ENCODE assay signal across 21 cellular contexts in genomic region chr22:47805394-47805935, GRCh38.
A peak's percentile ranks its signal among the peaks of the same experiment; 100 is the strongest.
DNase-seq lines count a peak whose midpoint lies in the region; ATAC-seq and TF ChIP-seq lines count a peak whose summit lies in the region.
"Had no signal": no experiment of that assay in that cellular context is flagged by ENCODE, and none has a peak within 500 bp of the region (broad histone marks: within the 10 kb centered on the region; RNA-seq: fewer than 3 reads in every experiment).

No MANE protein-coding gene starts in this region.

- no peak overlapping the region for H2BK12ac ChIP-seq in trophoblast cell (ENCODE audit: low read length)

- no peak overlapping the region for H2AFZ ChIP-seq in trophoblast cell (ENCODE audit: insufficient read depth, low read length, poor library complexity)
- H2AFZ ChIP-seq: GM23338 had no signal

- no peak overlapping the region for H4K8ac ChIP-seq in trophoblast cell (ENCODE audit: low read depth, low read length)

- H3K18ac ChIP-seq in trophoblast cell (ENCODE audit: low read length): no peak overlapping the region

- H4K12ac ChIP-seq in trophoblast cell (ENCODE audit: low read depth, low read length): no peak overlapping the region

- intact Hi-C loops in cardiac septum (cut with DNase I) (no loop called here), left cardiac atrium (cut with DNase I) (no loop called here)

- no peak overlapping the region for H2BK120ac ChIP-seq in trophoblast cell (ENCODE audit: insufficient read depth, low read length, poor library complexity)

- H3K27ac ChIP-seq in endodermal cell (ENCODE audit: low read depth, low read length) (no peak overlapping the region), trophoblast cell (ENCODE audit: low read depth, low read length) (no peak overlapping the region)
- H3K27ac ChIP-seq: BLaER1 treated with 17β-estradiol and CSF1 and Interleukin-3, amounts not matched to agents 10 nM and 100 nM; HL-60 had no signal

- no peaks in the 10 kb centered on the region for H3K4me1 Mint-ChIP-seq in endodermal cell
- H3K4me1 Mint-ChIP-seq: B cell; CD4-positive, CD25-positive, alpha-beta regulatory T cell; CD8-positive, alpha-beta memory T cell had no signal

- DNase-seq in cardiac septum (ENCODE audit: low spot score): peak; percentile 36
- no peak for DNase-seq in left cardiac atrium
- DNase-seq in endodermal cell: peak; percentile 13
- DNase-seq in trophoblast cell: no peak
- no peak for DNase-seq in HCEC 1CT
- DNase-seq in GM20000 (ENCODE audit: low spot score): no peak
- DNase-seq: CD4-positive, CD25-positive, alpha-beta regulatory T cell; CD8-positive, alpha-beta memory T cell; COR-L47; DMS 273 treated with DMSO at 0.1 percent for 48 hours; DMS53; DND-41; EL; HFFc6 had no signal

- no peaks in the 10 kb centered on the region for H3K79me1 ChIP-seq in trophoblast cell (ENCODE audit: low read length)

- H3K36me3 ChIP-seq in endodermal cell (ENCODE audit: control insufficient read depth, insufficient read depth, low read length): no peaks in the 10 kb centered on the region
- H3K36me3 ChIP-seq in trophoblast cell (ENCODE audit: control insufficient read depth in 1 of 2, insufficient read depth in 2 of 2, low read length in 2 of 2): no peaks in the 10 kb centered on the region
- H3K36me3 ChIP-seq: BLaER1 treated with 17β-estradiol and CSF1 and Interleukin-3, amounts not matched to agents 10 nM and 100 nM had no signal

- no peak overlapping the region for H3K14ac ChIP-seq in trophoblast cell (ENCODE audit: low read length)

- H3K9ac ChIP-seq in endodermal cell (ENCODE audit: extremely low read depth, low read length, poor library complexity, severe bottlenecking): no peak overlapping the region
- H3K9ac ChIP-seq in trophoblast cell (ENCODE audit: low read length): peak overlapping the region; percentile 42
- H3K9ac ChIP-seq: BLaER1 treated with 17β-estradiol and CSF1 and Interleukin-3, amounts not matched to agents 10 nM and 100 nM had no signal

- no peak overlapping the region for H3K4ac ChIP-seq in trophoblast cell (ENCODE audit: low read depth, low read length)

- H3K4me1 ChIP-seq in endodermal cell (ENCODE audit: control insufficient read depth, insufficient read depth, low read length) (no peaks in the 10 kb centered on the region), trophoblast cell (ENCODE audit: control insufficient read depth in 1 of 2, insufficient read depth in 2 of 2, low read length in 2 of 2) (no peaks in the 10 kb centered on the region)

- no peak for ATAC-seq in left cardiac atrium
- no peak for ATAC-seq in esophagus mucosa
- ATAC-seq: GM12878, GM23338, HCT116 had no signal

- no peak overlapping the region for H3K27ac Mint-ChIP-seq in endodermal cell
- H3K27ac Mint-ChIP-seq: B cell; CD4-positive, CD25-positive, alpha-beta regulatory T cell; CD8-positive, alpha-beta memory T cell; GM23338; HFFc6 had no signal

- no peak overlapping the region for H3K23ac ChIP-seq in trophoblast cell (ENCODE audit: low read length)

- no peaks in the 10 kb centered on the region for H3K79me2 ChIP-seq in trophoblast cell (ENCODE audit: control insufficient read depth, insufficient read depth, low read length, poor library complexity)

- H3K27me3 ChIP-seq in endodermal cell (ENCODE audit: control insufficient read depth, insufficient read depth, low read length, poor library complexity, severe bottlenecking) (no peaks in the 10 kb centered on the region), trophoblast cell (ENCODE audit: insufficient read depth, low read length) (no peaks in the 10 kb centered on the region)
- H3K27me3 ChIP-seq: BLaER1 treated with 17β-estradiol and CSF1 and Interleukin-3, amounts not matched to agents 10 nM and 100 nM had no signal

- H3K4me2 ChIP-seq in trophoblast cell (ENCODE audit: low read length): no peak overlapping the region
- H3K4me2 ChIP-seq: BLaER1 treated with 17β-estradiol and CSF1 and Interleukin-3, amounts not matched to agents 10 nM and 100 nM; GM23338 had no signal

- H3K36me3 Mint-ChIP-seq in endodermal cell (ENCODE audit: low read depth): peaks cover 3% of the 10 kb centered on the region
- H3K36me3 Mint-ChIP-seq: CD4-positive, CD25-positive, alpha-beta regulatory T cell; CD8-positive, alpha-beta memory T cell had no signal

- peaks cover 27% of the 10 kb centered on the region for H3K9me3 Mint-ChIP-seq in endodermal cell

- peaks cover 3% of the 10 kb centered on the region for H3K27me3 Mint-ChIP-seq in endodermal cell (ENCODE audit: insufficient read depth)

- H2AK5ac ChIP-seq in trophoblast cell (ENCODE audit: low read length): no peak overlapping the region

- no peak overlapping the region for H3K4me3 Mint-ChIP-seq in endodermal cell
- H3K4me3 Mint-ChIP-seq: B cell; CD4-positive, CD25-positive, alpha-beta regulatory T cell; CD8-positive, alpha-beta memory T cell; GM23338; HFFc6 had no signal

- H4K91ac ChIP-seq in trophoblast cell (ENCODE audit: low read depth, low read length): no peak overlapping the region

- H3K4me3 ChIP-seq in endodermal cell (ENCODE audit: low read length) (no peak overlapping the region), trophoblast cell (ENCODE audit: low read depth, low read length) (no peak overlapping the region)
- H3K4me3 ChIP-seq: BLaER1 treated with 17β-estradiol and CSF1 and Interleukin-3, amounts not matched to agents 10 nM and 100 nM; GM12878; GM23338 had no signal

- no peak for TF ChIP-seq CTCF in endodermal cell (conservative IDR thresholded peaks at IDR 0.05)
- no peak for TF ChIP-seq CTCF in GM20000 (IDR thresholded peaks at IDR 0.05; ENCODE audit: extremely low read depth, missing control alignments)

- 84 to 88% methylated on average over 3 to 6 of the region's 6 CpGs for WGBS in endodermal cell (ENCODE audit: insufficient coverage in 1 of 2, insufficient read length in 1 of 2), 2 experiments
- no CpG with 5 or more reads among the region's 6 CpGs for WGBS in trophoblast cell (ENCODE audit: extremely low coverage, insufficient coverage, insufficient read length)

- H3K9me3 ChIP-seq in endodermal cell (ENCODE audit: control insufficient read depth, low read length) (no peaks in the 10 kb centered on the region), trophoblast cell (ENCODE audit: insufficient read depth, low read depth, low read length) (peaks cover 5% of the 10 kb centered on the region)

- H2BK5ac ChIP-seq in trophoblast cell (ENCODE audit: low read depth, low read length, poor library complexity): no peak overlapping the region

Comparison
In these comparisons a context has a peak if more than half of its experiments do, and no peak if none do; other contexts are left out.
1. DNase-seq: peak in cardiac septum (single experiment) and endodermal cell (single experiment); none in left cardiac atrium (single experiment), trophoblast cell (0 of 2), HCEC 1CT (single experiment) and GM20000 (single experiment).